ENCODE assay signal across 22 cellular contexts in genomic region chr6:168216741-168217140, GRCh38.
DNase-seq lines count a peak whose midpoint lies in the region; ATAC-seq and TF ChIP-seq lines count a peak whose summit lies in the region.
"Had no signal": no experiment of that assay in that cellular context is flagged by ENCODE, and none has a peak within 500 bp of the region (broad histone marks: within the 10 kb centered on the region; RNA-seq: fewer than 3 reads in every experiment).

No MANE protein-coding gene starts in this region.

- H3K9me3 Mint-ChIP-seq in WTC11 = no peaks in the 10 kb centered on the region
- H3K9me3 Mint-ChIP-seq: activated naive CD4-positive, alpha-beta T cell treated with anti-CD3 and anti-CD28 coated beads, Interleukin-2, amount 10 ng/mL, durations not matched to agents 7 days and 5 days; mesothelial cell of epicardium had no signal

- ATAC-seq in WTC11 = peak; percentile 43
- ATAC-seq: left lobe of liver, upper lobe of right lung had no signal

- peaks cover under 1% of the 10 kb centered on the region; the same call in 1 of the 2 replicates for H3K27me3 Mint-ChIP-seq in WTC11 (ENCODE audit: low read depth)

- no peak for TF ChIP-seq CTCF in WTC11 (IDR thresholded peaks at IDR 0.05)

- peaks cover 28% of the 10 kb centered on the region for H3K4me1 Mint-ChIP-seq in WTC11

- in situ Hi-C loops in G401 (cut with HindIII; ENCODE audit: low sequenced_read_pairs) = no loop called here

- POLR2A ChIA-PET in WTC11 (lab: Charles Lee) = no interaction called here

- CTCF ChIA-PET in WTC11 (lab: Charles Lee) = no interaction called here

- intact Hi-C loops in posterior vena cava (cut with DNase I) = no loop called here

- no peak overlapping the region for H3K4me3 Mint-ChIP-seq in WTC11
- H3K4me3 Mint-ChIP-seq: activated naive CD4-positive, alpha-beta T cell treated with anti-CD3 and anti-CD28 coated beads, Interleukin-2, amount 10 ng/mL, durations not matched to agents 7 days and 5 days; mesothelial cell of epicardium had no signal

- DNase-seq in G401 (ENCODE audit: low spot score) = peak; percentile 59
- DNase-seq in WTC11 (ENCODE audit: low spot score) = no peak
- DNase-seq in inferior parietal cortex (ENCODE audit: extremely low spot score) = peak; percentile 15
- peak; percentile 81 for DNase-seq in posterior vena cava (ENCODE audit: low spot score)
- DNase-seq in NCI-H146 (lab: John Stamatoyannopoulos, UW) = no peak
- DNase-seq in KG1 (lab: John Stamatoyannopoulos, UW) = no peak
- no peak for DNase-seq in EL
- no peak for DNase-seq in SIG-M5 treated with dmso at 0.1 percent for 504 hours (lab: John Stamatoyannopoulos, UW; ENCODE audit: unreplicated experiment)
- DNase-seq: activated CD4-positive, CD25-positive, alpha-beta regulatory T cell treated with anti-CD3 and anti-CD28 coated beads, Interleukin-2, amount 50 U/mL, for 72 hours; activated naive CD4-positive, alpha-beta T cell treated with anti-CD3 and anti-CD28 coated beads, Interleukin-2, amount 10 ng/mL, durations not matched to agents 7 days and 5 days; activated T-cell treated with anti-CD3 and anti-CD28 coated beads, Interleukin-2, amount 50 U/mL, for 48 hours; BE2C; Calu3; GDM1; glutamatergic neuron; Karpas-422; NCI-H187; NCI-H446 treated with DMSO at 0.1 percent for 48 hours; NK-92 treated with Interleukin-12 subunit alpha and Interleukin-12 subunit beta, amount 100 ng/mL, for 24 hours; upper lobe of right lung had no signal

- H3K36me3 Mint-ChIP-seq in WTC11 = no peaks in the 10 kb centered on the region
- H3K36me3 Mint-ChIP-seq: activated naive CD4-positive, alpha-beta T cell treated with anti-CD3 and anti-CD28 coated beads, Interleukin-2, amount 10 ng/mL, durations not matched to agents 7 days and 5 days; mesothelial cell of epicardium had no signal

- H3K27ac Mint-ChIP-seq in WTC11 = no peak overlapping the region
- H3K27ac Mint-ChIP-seq: activated naive CD4-positive, alpha-beta T cell treated with anti-CD3 and anti-CD28 coated beads, Interleukin-2, amount 10 ng/mL, durations not matched to agents 7 days and 5 days; mesothelial cell of epicardium had no signal

TF ChIP-seq in WTC11, 78 proteins besides CTCF, POLR2A, EP300 and RAD21:
- TF ChIP-seq ZNF671 (CRISPR knock-in tag; IDR thresholded peaks at IDR 0.05) (no peak), ZNF232 (CRISPR knock-in tag; IDR thresholded peaks at IDR 0.05) (no peak), EMX1 (CRISPR knock-in tag; IDR thresholded peaks at IDR 0.05) (no peak), HMGXB4 (CRISPR knock-in tag; IDR thresholded peaks at IDR 0.05) (no peak), MLX (CRISPR knock-in tag; IDR thresholded peaks at IDR 0.05) (no peak), CREB1 (CRISPR knock-in tag; IDR thresholded peaks at IDR 0.05) (no peak), ZNF121 (CRISPR knock-in tag; IDR thresholded peaks at IDR 0.05) (no peak), IRF2 (CRISPR knock-in tag; IDR thresholded peaks at IDR 0.05; ENCODE audit: borderline replicate concordance, low read depth) (no peak), ERG (CRISPR knock-in tag; IDR thresholded peaks at IDR 0.05) (no peak), NR1H2 (CRISPR knock-in tag; IDR thresholded peaks at IDR 0.05) (no peak), SMAD4 (CRISPR knock-in tag; IDR thresholded peaks at IDR 0.05) (no peak)

Comparison
In these comparisons a context has a peak if more than half of its experiments do, and no peak if none do; other contexts are left out.
1. DNase-seq: peak in G401 (single experiment), inferior parietal cortex (single experiment) and posterior vena cava (single experiment); none in WTC11 (single experiment), NCI-H146 (single experiment), KG1 (single experiment), EL (single experiment) and SIG-M5 treated with dmso at 0.1 percent for 504 hours (single experiment).